In the genomic region with DNA sequence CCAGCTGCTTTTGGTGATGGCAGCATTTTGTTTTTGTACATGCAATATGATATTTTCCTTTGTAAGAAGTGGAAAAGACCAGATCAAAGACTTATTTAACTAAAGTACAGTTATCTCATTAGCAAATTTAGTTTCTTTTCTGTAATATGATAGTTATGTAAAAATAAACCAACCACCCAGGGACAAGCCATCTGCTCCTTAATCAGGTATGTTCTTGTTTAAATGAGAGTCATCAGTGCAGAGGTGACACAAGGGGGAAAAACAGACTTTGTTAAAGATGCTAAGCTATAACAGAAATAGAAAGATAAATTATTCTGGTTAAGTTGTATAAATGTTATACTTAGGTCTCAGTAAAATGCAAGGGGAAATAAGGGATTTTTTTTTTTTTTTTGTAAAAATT, we compare ENCODE assay signal across 21 cellular contexts.
"Had no signal": no experiment of that assay in that cellular context is flagged by ENCODE, and none has a peak within 500 bp of the region (broad histone marks: within the 10 kb centered on the region; RNA-seq: fewer than 3 reads in every experiment).

No MANE protein-coding gene starts in this region.

- H3K4me1 Mint-ChIP-seq: brain; central memory CD8-positive, alpha-beta T cell; T-helper 17 cell had no signal

- H3K4me3 Mint-ChIP-seq: activated naive CD4-positive, alpha-beta T cell treated with anti-CD3 and anti-CD28 coated beads for 36 hours; activated naive CD8-positive, alpha-beta T cell; activated T-cell treated with anti-CD3 and anti-CD28 coated beads, Interleukin-2, amount 50 U/mL, for 4 hours; brain; central memory CD8-positive, alpha-beta T cell; T-helper 17 cell; WTC11 had no signal

- H3K27ac Mint-ChIP-seq: activated naive CD4-positive, alpha-beta T cell treated with anti-CD3 and anti-CD28 coated beads for 36 hours; activated naive CD8-positive, alpha-beta T cell; T-helper 17 cell; WTC11 had no signal

- ATAC-seq: activated T-cell treated with anti-CD3 and anti-CD28 coated beads, Interleukin-2, amount 50 U/mL, for 4 hours; PC-3; T-helper 17 cell; WTC11 had no signal

- H3K36me3 Mint-ChIP-seq: activated naive CD8-positive, alpha-beta T cell; brain; WTC11 had no signal

- H3K27me3 Mint-ChIP-seq: activated naive CD8-positive, alpha-beta T cell; brain; central memory CD8-positive, alpha-beta T cell; T-helper 17 cell had no signal

- DNase-seq: activated CD4-positive, alpha-beta T cell treated with anti-CD3 and anti-CD28 coated beads for 48 hours; activated CD4-positive, alpha-beta T cell treated with anti-CD3 and anti-CD28 coated beads, Interleukin-2, amount 50 U/mL, for 48 hours; activated CD4-positive, CD25-positive, alpha-beta regulatory T cell treated with anti-CD3 and anti-CD28 coated beads, Interleukin-2, amount 50 U/mL, for 72 hours; activated gamma-delta T cell; activated naive CD4-positive, alpha-beta T cell treated with anti-CD3 and anti-CD28 coated beads for 36 hours; activated T-cell treated with anti-CD3 and anti-CD28 coated beads, Interleukin-2, amount 50 U/mL, for 4 hours; amygdala; colonic mucosa; KG1; NCI-H1048; NCI-H2029 treated with DMSO at 0.1 percent for 48 hours; NCI-H345; NCI-H510A; PC-3; SHP77; T-helper 17 cell; T-helper 9 cell had no signal
